22 cellular contexts compared by ENCODE assay signal in genomic region chr11:115518983-115519382, GRCh38.
"Had no signal": no experiment of that assay in that cellular context is flagged by ENCODE, and none has a peak within 500 bp of the region (broad histone marks: within the 10 kb centered on the region; RNA-seq: fewer than 3 reads in every experiment).

No MANE protein-coding gene starts in this region.

- H3K36me3 ChIP-seq: esophagus muscularis mucosa, heart right ventricle, neutrophil, ovary, transverse colon had no signal

- ATAC-seq: activated naive CD4-positive, alpha-beta T cell treated with anti-CD3 and anti-CD28 coated beads, Interleukin-2, amount 50 U/mL, for 72 hours; activated T-cell treated with anti-CD3 and anti-CD28 coated beads, Interleukin-2, amount 50 U/mL, for 72 hours; heart right ventricle; sciatic nerve; stimulated activated naive CD8-positive, alpha-beta T cell treated with anti-CD3 and anti-CD28 coated beads, Interleukin-15, Interleukin-2, amounts not matched to agents 100 U/mL and 50 U/mL, for 24 hours had no signal

- H3K27me3 ChIP-seq: ovary, testis had no signal

- FAIRE-seq: bronchial epithelial cell had no signal

- DNase-seq: activated CD4-positive, alpha-beta T cell treated with anti-CD3 and anti-CD28 coated beads for 4 hours; activated CD4-positive, alpha-beta T cell treated with anti-CD3 and anti-CD28 coated beads, Interleukin-2, amount 50 U/mL, for 4 hours; activated naive CD4-positive, alpha-beta T cell; activated T-cell treated with anti-CD3 and anti-CD28 coated beads for 4 hours; activated T-cell treated with anti-CD3 and anti-CD28 coated beads, Interleukin-2, amount 50 U/mL, for 72 hours; foreskin melanocyte; heart right ventricle; naive B cell; nephron progenitor cell; ovary; stimulated activated CD4-positive, alpha-beta T cell treated with anti-CD3 and anti-CD28 coated beads, Interleukin-12 subunit alpha, Interleukin-12 subunit beta, amount 100 ng/mL, for 4 hours; stimulated activated CD4-positive, alpha-beta T cell treated with anti-CD3 and anti-CD28 coated beads, Interleukin-4, amount 100 ng/mL, for 1 hour; stimulated activated naive CD8-positive, alpha-beta T cell treated with anti-CD3 and anti-CD28 coated beads, Interleukin-15, Interleukin-2, amounts not matched to agents 100 U/mL and 50 U/mL, for 24 hours; testis; transverse colon had no signal

- H3K4me3 ChIP-seq: esophagus muscularis mucosa, heart right ventricle, ovary, skin epidermis, testis, transverse colon had no signal

- H3K27ac ChIP-seq: esophagus muscularis mucosa, heart right ventricle, neutrophil, ovary, skin epidermis, testis, transverse colon, VCaP had no signal

- H3K9me3 ChIP-seq: esophagus muscularis mucosa, heart right ventricle, neutrophil, ovary, testis, transverse colon had no signal

- H3K4me1 ChIP-seq: esophagus muscularis mucosa, testis, transverse colon had no signal
